ENCODE assay signal across 20 cellular contexts in genomic region chr18:59048378-59048777, GRCh38.
"Had no signal": no experiment of that assay in that cellular context is flagged by ENCODE, and none has a peak within 500 bp of the region (broad histone marks: within the 10 kb centered on the region; RNA-seq: fewer than 3 reads in every experiment).

No MANE protein-coding gene starts in this region.

- H3K4me1 Mint-ChIP-seq: activated CD4-positive, alpha-beta T cell treated with anti-CD3 and anti-CD28 coated beads, Interleukin-2, amount 10 ng/mL, durations not matched to agents 24 days and 14 days; naive thymus-derived CD4-positive, alpha-beta T cell had no signal

- H3K27ac ChIP-seq: neutrophil, vagina had no signal

- ATAC-seq: left colon; mucosa of descending colon; naive thymus-derived CD4-positive, alpha-beta T cell; stimulated activated naive B cell treated with anti-CD40 and anti-IgM and Interleukin-4, amounts not matched to agents 10 μg/mL and 1 μg/mL and 100 μg/mL, for 72 hours had no signal

- H3K9me3 ChIP-seq: mucosa of descending colon, neutrophil, tibial artery, vagina had no signal

- H3K36me3 ChIP-seq: neutrophil, tibial artery, vagina had no signal

- H3K4me3 Mint-ChIP-seq: activated CD4-positive, alpha-beta T cell treated with anti-CD3 and anti-CD28 coated beads, Interleukin-2, amount 10 ng/mL, durations not matched to agents 24 days and 14 days; activated naive CD8-positive, alpha-beta T cell; dendritic cell treated with granulocyte-macrophage colony-stimulating factor and Interleukin-4, amounts not matched to agents 40 ng/mL and 50 ng/mL, for 4 days; naive thymus-derived CD4-positive, alpha-beta T cell; stimulated activated naive B cell treated with anti-CD40 and anti-IgM and Interleukin-4, amounts not matched to agents 10 μg/mL and 1 μg/mL and 100 μg/mL, for 72 hours had no signal

- H3K9me3 Mint-ChIP-seq: activated CD4-positive, alpha-beta T cell treated with anti-CD3 and anti-CD28 coated beads, Interleukin-2, amount 10 ng/mL, durations not matched to agents 24 days and 14 days; dendritic cell treated with granulocyte-macrophage colony-stimulating factor and Interleukin-4, amounts not matched to agents 40 ng/mL and 50 ng/mL, for 4 days had no signal

- FAIRE-seq: TTC549 had no signal

- H3K36me3 Mint-ChIP-seq: activated naive CD8-positive, alpha-beta T cell; naive thymus-derived CD4-positive, alpha-beta T cell had no signal

- DNase-seq: activated CD4-positive, alpha-beta T cell treated with anti-CD3 and anti-CD28 coated beads, Interleukin-2, amount 10 ng/mL, durations not matched to agents 24 days and 14 days; activated CD4-positive, CD25-positive, alpha-beta regulatory T cell; activated gamma-delta T cell treated with Interleukin-2 at 50 U/mL for 16 hours; effector memory CD4-positive, alpha-beta T cell; foreskin melanocyte; head of caudate nucleus; left colon; mammary epithelial cell; mucosa of descending colon; naive thymus-derived CD4-positive, alpha-beta T cell; posterior cingulate gyrus; stimulated activated CD4-positive, alpha-beta T cell treated with anti-CD3 and anti-CD28 coated beads, Interleukin-15, amount 100 ng/mL, for 24 hours; stimulated activated CD4-positive, alpha-beta T cell treated with anti-CD3 and anti-CD28 coated beads, Interleukin-4, amount 100 ng/mL, for 1 hour; stimulated activated naive B cell treated with anti-CD40 and anti-IgM and Interleukin-4, amounts not matched to agents 10 μg/mL and 1 μg/mL and 100 μg/mL, for 72 hours; tibial artery had no signal

- H3K27ac Mint-ChIP-seq: activated CD4-positive, alpha-beta T cell treated with anti-CD3 and anti-CD28 coated beads, Interleukin-2, amount 10 ng/mL, durations not matched to agents 24 days and 14 days; activated naive CD8-positive, alpha-beta T cell; dendritic cell treated with granulocyte-macrophage colony-stimulating factor and Interleukin-4, amounts not matched to agents 40 ng/mL and 50 ng/mL, for 4 days; naive thymus-derived CD4-positive, alpha-beta T cell; stimulated activated naive B cell treated with anti-CD40 and anti-IgM and Interleukin-4, amounts not matched to agents 10 μg/mL and 1 μg/mL and 100 μg/mL, for 72 hours had no signal

- H3K4me3 ChIP-seq: mucosa of descending colon, tibial artery, vagina had no signal

- H3K27me3 ChIP-seq: tibial artery, vagina had no signal
